In genomic region chr1:145826030-145826429, GRCh38 we compare ENCODE assay signal across 12 cellular contexts. TPM values are rescaled to one million over a fixed set of nuclear protein-coding genes. Genes with fewer than 3 reads are reported as not detected.
A peak's percentile ranks its signal among the peaks of the same experiment; 100 is the strongest.
DNase-seq lines count a peak whose midpoint lies in the region; ATAC-seq, FAIRE-seq and TF ChIP-seq lines count a peak whose summit lies in the region.
"Had no signal": no experiment of that assay in that cellular context is flagged by ENCODE, and none has a peak within 500 bp of the region (broad histone marks: within the 10 kb centered on the region; RNA-seq: fewer than 3 reads in every experiment).

No MANE protein-coding gene starts in this region.

- H3K4me1 ChIP-seq in breast epithelium (peaks cover 0 to 9% of the 10 kb centered on the region in 2 donors), HepG2 (ENCODE audit: insufficient read depth, low read length) (peaks cover 14% of the 10 kb centered on the region)

- no peak for TF ChIP-seq RAD21 in HepG2 (CRISPR knock-in tag; IDR thresholded peaks at IDR 0.05)

- H3K9ac ChIP-seq in HepG2 (ENCODE audit: insufficient read depth, low read depth, low read length): no peak overlapping the region

- H3K4me3 Mint-ChIP-seq in MCF 10A (ENCODE audit: unreplicated experiment): peak overlapping the region; percentile 90
- H3K4me3 Mint-ChIP-seq in T-cell: peak overlapping the region; percentile 65 to 98 (median 98)

- ATAC-seq in T-cell (replicated peaks in 1 of 4) (no peak), GM19455 (IDR thresholded peaks at IDR 0.05; ENCODE audit: unreplicated experiment) (no peak), HepG2 (no peak)

- H3K27me3 Mint-ChIP-seq in MCF 10A (ENCODE audit: insufficient read depth, unreplicated experiment) (no peaks in the 10 kb centered on the region), T-cell (no peaks in the 10 kb centered on the region)

- intact Hi-C loops in MCF 10A (cut with micrococcal nuclease) (loop anchor here (10.0 kb wide), 1 partner anchor 71 kb away; no protein-coding TSS in a partner anchor), breast epithelium (cut with DNase I; ENCODE audit: low total_unique reads) (no loop called here), HepG2 (cut with micrococcal nuclease; ENCODE audit: unreplicated experiment) (loop anchor here (10.0 kb wide), 1 partner anchor 91 kb away; no protein-coding TSS in a partner anchor)

- H3K36me3 ChIP-seq in breast epithelium (peaks cover 7% of the 10 kb centered on the region), HepG2 (replicated peaks in 1 of 2; ENCODE audit: control insufficient read depth in 1 of 2, insufficient read depth in 2 of 2, low read length in 2 of 2) (peaks cover 13 to 46% of the 10 kb centered on the region in 2 experiments)

- H3K27me3 ChIP-seq in breast epithelium (no peaks in the 10 kb centered on the region), HepG2 (ENCODE audit: control insufficient read depth in 1 of 2, insufficient read depth in 2 of 2, low read length in 2 of 2) (no peaks in the 10 kb centered on the region; a peak in 1 of 5 replicates)
- H3K27me3 ChIP-seq: sigmoid colon had no signal

- FAIRE-seq in HepG2 (lab: Jason Lieb, UNC): no peak
- FAIRE-seq: GM19239, H54 had no signal

- no peak overlapping the region for H3K27ac Mint-ChIP-seq in MCF 10A (ENCODE audit: low read depth, unreplicated experiment)
- no peak overlapping the region for H3K27ac Mint-ChIP-seq in T-cell

- no peak overlapping the region for H3K4me3 ChIP-seq in breast epithelium
- H3K4me3 ChIP-seq in fibroblast of mammary gland (ENCODE audit: control insufficient read depth, low read depth, low read length): no peak overlapping the region
- H3K4me3 ChIP-seq in HepG2 (replicated peaks in 1 of 3; ENCODE audit: insufficient read depth in 1 of 3, low read depth in 2 of 3, low read length in 3 of 3): no peak overlapping the region

- no peaks in the 10 kb centered on the region for H4K20me1 ChIP-seq in HepG2 (ENCODE audit: insufficient read depth, low read length)

- TF ChIP-seq EP300 in HepG2 (IDR thresholded peaks at IDR 0.05; ENCODE audit: low read depth in 2 of 2, low read length in 2 of 2): no peak
- TF ChIP-seq EP300 in HepG2 (CRISPR knock-in tag; IDR thresholded peaks at IDR 0.05; ENCODE audit: borderline replicate concordance): no peak

- CTCF ChIA-PET in MCF 10A (lab: Yijun Ruan, JAX): interaction anchor here (0.6 to 14.2 kb wide), 15 partner anchors 12 to 200 kb away, joined by 3 to 242 read pairs (median 4); partner anchors contain the start of genes ANKRD35, ITGA10, NUDT17 and PIAS3
- CTCF ChIA-PET in T-cell (lab: Charles Lee): interaction anchor here in 1 of 2 donors (0.6 to 2.1 kb wide), 3 partner anchors 19 to 225 kb away, joined by 3 to 11 read pairs (median 4); partner anchors contain the start of gene NUDT17
- CTCF ChIA-PET in HepG2 (lab: Yijun Ruan, JAX; ENCODE audit: low intra/inter-chr PET ratio, low total read pairs): no interaction called here

- DNase-seq in MCF 10A (ENCODE audit: unreplicated experiment) (no peak), breast epithelium (ENCODE audit: low spot score in 2 of 2) (no peak), T-cell (no peak), fibroblast of mammary gland (ENCODE audit: low read depth) (no peak), superior temporal gyrus (ENCODE audit: extremely low spot score) (no peak), SW480 (ENCODE audit: low spot score) (no peak), HepG2 (ENCODE audit: low spot score) (no peak)
- DNase-seq: NCI-H1694 treated with DMSO at 0.1 percent for 48 hours, sigmoid colon had no signal

- H3K27ac ChIP-seq in breast epithelium (no peak overlapping the region), HepG2 (ENCODE audit: extremely low read length, insufficient read depth, low read length) (no peak overlapping the region)
- H3K27ac ChIP-seq: sigmoid colon had no signal

- H3K9me3 Mint-ChIP-seq in MCF 10A (ENCODE audit: unreplicated experiment): no peaks in the 10 kb centered on the region
- no peaks in the 10 kb centered on the region for H3K9me3 Mint-ChIP-seq in T-cell

- WGBS in HepG2 (ENCODE audit: low lambda C conversion rate): 97% methylated on average over 2 of the region's 2 CpGs

- H3K4me2 ChIP-seq in HepG2 (ENCODE audit: low read depth, low read length): no peak overlapping the region

- no TSS peak for BruUV-seq in MCF 10A (replicated peaks; lab: Mats Ljungman, UMichigan)
- no TSS peak for BruUV-seq in HepG2 (replicated peaks; lab: Mats Ljungman, UMichigan)

- H3K4me1 Mint-ChIP-seq in MCF 10A (ENCODE audit: insufficient read depth, unreplicated experiment) (peaks cover 6% of the 10 kb centered on the region), T-cell (peaks cover 30 to 35% (median 30%) of the 10 kb centered on the region in 3 donors)

- in situ Hi-C loops in HepG2 (cut with HindIII; ENCODE audit: extremely low pct_ligation_motif_present, low pct_unique_long_range_greater_than_20kb): loop anchor here (10.0 kb wide), 1 partner anchor 61 kb away; no protein-coding TSS in a partner anchor

- H3K9me3 ChIP-seq in breast epithelium: no peaks in the 10 kb centered on the region
- H3K9me3 ChIP-seq in HepG2 (ENCODE audit: low read length): no peaks in the 10 kb centered on the region
- H3K9me3 ChIP-seq: sigmoid colon had no signal

- peaks cover 62% of the 10 kb centered on the region for H3K36me3 Mint-ChIP-seq in MCF 10A (ENCODE audit: insufficient read depth, unreplicated experiment)
- peaks cover 45% of the 10 kb centered on the region for H3K36me3 Mint-ChIP-seq in T-cell

- TF ChIP-seq CTCF in MCF 10A (IDR thresholded peaks at IDR 0.05; ENCODE audit: unreplicated experiment): no peak
- TF ChIP-seq CTCF in breast epithelium (IDR thresholded peaks at IDR 0.05): no peak
- peak; percentile 7 for TF ChIP-seq CTCF in fibroblast of mammary gland (conservative IDR thresholded peaks at IDR 0.05; ENCODE audit: control insufficient read depth, insufficient read depth, low read depth, low read length)
- no peak for TF ChIP-seq CTCF in HepG2 (CRISPR knock-in tag; IDR thresholded peaks at IDR 0.05)

- peaks cover 16% of the 10 kb centered on the region for H3K79me2 ChIP-seq in HepG2 (ENCODE audit: insufficient read depth, low read length)

- no peak for TF ChIP-seq POLR2A in breast epithelium (IDR thresholded peaks at IDR 0.05)
- TF ChIP-seq POLR2A in HepG2 (IDR thresholded peaks at IDR 0.05; ENCODE audit: insufficient read depth in 1 of 2, low read depth in 2 of 2, low read length in 2 of 2): no peak

- no peak overlapping the region for H2AFZ ChIP-seq in HepG2 (ENCODE audit: low read length)

- POLR2A ChIA-PET in MCF 10A (lab: Yijun Ruan, JAX) (interaction anchor here (1.0 to 5.7 kb wide), 10 partner anchors 19 to 138 kb away, joined by 3 to 92 read pairs (median 24); partner anchors contain the start of genes ANKRD34A, LIX1L, NUDT17 and PIAS3), T-cell (lab: Charles Lee) (interaction anchor here (0.6 to 1.3 kb wide), 2 partner anchors 73 to 102 kb away, joined by 3 to 6 read pairs; partner anchors contain the start of gene RBM8A (in 1 of the 2)), HepG2 (lab: Yijun Ruan, JAX) (no interaction called here)

RNA-seq across cellular contexts. Expression of gene POLR3C, which starts 2.0 kb away (rescaled TPM):
- total RNA-seq in MCF 10A (2022) (67.9 and 96.8 TPM in 2 replicates), breast epithelium (10 to 100 TPM; 40.5 to 50.3 (median 40.6) TPM), T-cell (10 to 100 TPM; 24.5 to 42.0 (median 38.2) TPM), HepG2 (2016; rRNA removed; fragmentation: Illumina TruSeq; extraction: Trizol) (24.3 TPM in 2 replicates)
- total RNA-seq in HepG2 (2016; cell fraction: cytosol; rRNA removed; fragmentation: Illumina TruSeq; extraction: Trizol; ENCODE audit: low read depth): 11.5 and 13.9 TPM in 2 replicates
- 22.9 and 26.4 TPM in 2 replicates for total RNA-seq in HepG2 (2016; cell fraction: insoluble cytoplasmic fraction; rRNA removed; fragmentation: Illumina TruSeq; extraction: Trizol)
- 14.2 and 15.1 TPM in 2 replicates for total RNA-seq in HepG2 (2016; cell fraction: membrane; rRNA removed; fragmentation: Illumina TruSeq; extraction: Trizol)
- total RNA-seq in HepG2 (2016; cell fraction: nucleus; rRNA removed; fragmentation: Illumina TruSeq; extraction: Trizol): 16.6 and 16.7 TPM in 2 replicates
- polyA plus RNA-seq in HepG2 (2011; rRNA removed): 15.0 and 15.5 TPM in 2 replicates
- polyA plus RNA-seq in HepG2 (2011; cell fraction: cytosol; rRNA removed): 13.3 and 17.9 TPM in 2 replicates
- polyA plus RNA-seq in HepG2 (2011; cell fraction: nucleus; rRNA removed): 23.1 and 24.9 TPM in 2 replicates
- 14.2 and 14.7 TPM in 2 replicates for polyA plus RNA-seq in HepG2 (2012)
- 6.9 and 9.5 TPM in 2 replicates for polyA plus RNA-seq in HepG2 (2016; cell fraction: cytosol; fragmentation: Illumina TruSeq; extraction: Trizol; ENCODE audit: low read depth)
- polyA plus RNA-seq in HepG2 (2016; cell fraction: insoluble cytoplasmic fraction; fragmentation: Illumina TruSeq; extraction: Trizol; ENCODE audit: low read depth): 28.8 and 29.9 TPM in 2 replicates
- 9.7 and 12.5 TPM in 2 replicates for polyA plus RNA-seq in HepG2 (2016; cell fraction: membrane; fragmentation: Illumina TruSeq; extraction: Trizol; ENCODE audit: low read depth)
- 24.4 and 27.3 TPM in 2 replicates for polyA plus RNA-seq in HepG2 (2016; cell fraction: nucleus; fragmentation: Illumina TruSeq; extraction: Trizol; ENCODE audit: insufficient read depth, low read depth)
- polyA minus RNA-seq in HepG2 (2011; rRNA and poly(A)+ RNA removed; ENCODE audit: low replicate concordance): 22.4 and 66.8 TPM in 2 replicates
- polyA minus RNA-seq in HepG2 (2011; cell fraction: cytosol; rRNA and poly(A)+ RNA removed): 8.3 and 13.6 TPM in 2 replicates
- 24.7 and 35.2 TPM in 2 replicates for polyA minus RNA-seq in HepG2 (2011; cell fraction: nucleus; rRNA and poly(A)+ RNA removed)

RNA-seq across cellular contexts. Expression of gene RNF115, which starts 2.1 kb away (rescaled TPM):
- total RNA-seq in MCF 10A (2022) (16.8 and 19.5 TPM in 2 replicates), breast epithelium (10 to 100 TPM; 24.3 to 28.2 (median 26.1) TPM), T-cell (10 to 100 TPM; 12.0 to 17.5 (median 13.4) TPM), HepG2 (2016; rRNA removed; fragmentation: Illumina TruSeq; extraction: Trizol) (7.8 and 10.1 TPM in 2 replicates)
- 2.2 and 2.4 TPM in 2 replicates for total RNA-seq in HepG2 (2016; cell fraction: cytosol; rRNA removed; fragmentation: Illumina TruSeq; extraction: Trizol; ENCODE audit: low read depth)
- 8.6 and 9.5 TPM in 2 replicates for total RNA-seq in HepG2 (2016; cell fraction: insoluble cytoplasmic fraction; rRNA removed; fragmentation: Illumina TruSeq; extraction: Trizol)
- 6.1 and 6.2 TPM in 2 replicates for total RNA-seq in HepG2 (2016; cell fraction: membrane; rRNA removed; fragmentation: Illumina TruSeq; extraction: Trizol)
- 10.9 and 11.6 TPM in 2 replicates for total RNA-seq in HepG2 (2016; cell fraction: nucleus; rRNA removed; fragmentation: Illumina TruSeq; extraction: Trizol)
- polyA plus RNA-seq in HepG2 (2011; rRNA removed): 4.6 and 6.0 TPM in 2 replicates
- polyA plus RNA-seq in HepG2 (2011; cell fraction: cytosol; rRNA removed): 2.3 and 3.0 TPM in 2 replicates
- polyA plus RNA-seq in HepG2 (2011; cell fraction: nucleus; rRNA removed): 3.0 and 4.1 TPM in 2 replicates
- polyA plus RNA-seq in HepG2 (2012): 4.1 and 5.7 TPM in 2 replicates
- polyA plus RNA-seq in HepG2 (2016; cell fraction: cytosol; fragmentation: Illumina TruSeq; extraction: Trizol; ENCODE audit: low read depth): 2.9 and 3.4 TPM in 2 replicates
- polyA plus RNA-seq in HepG2 (2016; cell fraction: insoluble cytoplasmic fraction; fragmentation: Illumina TruSeq; extraction: Trizol; ENCODE audit: low read depth): 11.8 and 12.2 TPM in 2 replicates
- 7.2 and 8.6 TPM in 2 replicates for polyA plus RNA-seq in HepG2 (2016; cell fraction: membrane; fragmentation: Illumina TruSeq; extraction: Trizol; ENCODE audit: low read depth)
- polyA plus RNA-seq in HepG2 (2016; cell fraction: nucleus; fragmentation: Illumina TruSeq; extraction: Trizol; ENCODE audit: insufficient read depth, low read depth): 15.3 and 16.4 TPM in 2 replicates
- 3.6 and 12.3 TPM in 2 replicates for polyA minus RNA-seq in HepG2 (2011; rRNA and poly(A)+ RNA removed; ENCODE audit: low replicate concordance)
- 2.1 and 2.6 TPM in 2 replicates for polyA minus RNA-seq in HepG2 (2011; cell fraction: cytosol; rRNA and poly(A)+ RNA removed)
- 11.2 and 12.9 TPM in 2 replicates for polyA minus RNA-seq in HepG2 (2011; cell fraction: nucleus; rRNA and poly(A)+ RNA removed)

RNA-seq across cellular contexts. Expression of gene NUDT17, which starts 19.4 kb away (rescaled TPM):
- total RNA-seq in MCF 10A (2022): 3.7 and 4.6 TPM in 2 replicates
- total RNA-seq in breast epithelium: 1 to 10 TPM; 2.5 to 4.0 (median 3.3) TPM
- total RNA-seq in T-cell: 1 to 10 TPM; 2.8 to 7.6 (median 6.3) TPM
- total RNA-seq in HepG2 (2016; rRNA removed; fragmentation: Illumina TruSeq; extraction: Trizol): 2.6 TPM in 2 replicates
- total RNA-seq in HepG2 (2016; cell fraction: cytosol; rRNA removed; fragmentation: Illumina TruSeq; extraction: Trizol; ENCODE audit: low read depth): 0.18 and 0.81 TPM in 2 replicates
- 1.8 and 2.7 TPM in 2 replicates for total RNA-seq in HepG2 (2016; cell fraction: insoluble cytoplasmic fraction; rRNA removed; fragmentation: Illumina TruSeq; extraction: Trizol)
- 1.2 and 1.3 TPM in 2 replicates for total RNA-seq in HepG2 (2016; cell fraction: membrane; rRNA removed; fragmentation: Illumina TruSeq; extraction: Trizol)
- 2.6 and 4.1 TPM in 2 replicates for total RNA-seq in HepG2 (2016; cell fraction: nucleus; rRNA removed; fragmentation: Illumina TruSeq; extraction: Trizol)
- 5.7 and 5.8 TPM in 2 replicates for polyA plus RNA-seq in HepG2 (2011; rRNA removed)
- polyA plus RNA-seq in HepG2 (2011; cell fraction: cytosol; rRNA removed): 3.2 and 4.8 TPM in 2 replicates
- polyA plus RNA-seq in HepG2 (2011; cell fraction: nucleus; rRNA removed): 17.3 and 18.1 TPM in 2 replicates
- 2.8 and 3.1 TPM in 2 replicates for polyA plus RNA-seq in HepG2 (2012)
- polyA plus RNA-seq in HepG2 (2016; cell fraction: cytosol; fragmentation: Illumina TruSeq; extraction: Trizol; ENCODE audit: low read depth): 0.42 and 0.78 TPM in 2 replicates
- polyA plus RNA-seq in HepG2 (2016; cell fraction: insoluble cytoplasmic fraction; fragmentation: Illumina TruSeq; extraction: Trizol; ENCODE audit: low read depth): 2.2 and 2.8 TPM in 2 replicates
- 1.3 and 1.4 TPM in 2 replicates for polyA plus RNA-seq in HepG2 (2016; cell fraction: membrane; fragmentation: Illumina TruSeq; extraction: Trizol; ENCODE audit: low read depth)
- polyA plus RNA-seq in HepG2 (2016; cell fraction: nucleus; fragmentation: Illumina TruSeq; extraction: Trizol; ENCODE audit: insufficient read depth, low read depth): 7.6 and 8.5 TPM in 2 replicates
- polyA minus RNA-seq in HepG2 (2011; rRNA and poly(A)+ RNA removed; ENCODE audit: low replicate concordance): 1.4 and 4.4 TPM in 2 replicates
- 0.79 TPM in 1 of 2 replicates, not detected in the other for polyA minus RNA-seq in HepG2 (2011; cell fraction: cytosol; rRNA and poly(A)+ RNA removed)
- 2.6 and 3.5 TPM in 2 replicates for polyA minus RNA-seq in HepG2 (2011; cell fraction: nucleus; rRNA and poly(A)+ RNA removed)

RNA-seq across cellular contexts. Expression of gene PIAS3, which starts 32.9 kb away (rescaled TPM):
- 34.3 and 36.9 TPM in 2 replicates for total RNA-seq in MCF 10A (2022)
- 10 to 100 TPM; 14.1 to 53.3 (median 31.8) TPM for total RNA-seq in breast epithelium
- total RNA-seq in T-cell: 10 to 100 TPM; 22.1 to 28.3 (median 26.8) TPM
- 3.7 and 4.6 TPM in 2 replicates for total RNA-seq in HepG2 (2016; rRNA removed; fragmentation: Illumina TruSeq; extraction: Trizol)
- 0.91 and 1.5 TPM in 2 replicates for total RNA-seq in HepG2 (2016; cell fraction: cytosol; rRNA removed; fragmentation: Illumina TruSeq; extraction: Trizol; ENCODE audit: low read depth)
- total RNA-seq in HepG2 (2016; cell fraction: insoluble cytoplasmic fraction; rRNA removed; fragmentation: Illumina TruSeq; extraction: Trizol): 4.0 and 4.2 TPM in 2 replicates
- 2.8 and 3.2 TPM in 2 replicates for total RNA-seq in HepG2 (2016; cell fraction: membrane; rRNA removed; fragmentation: Illumina TruSeq; extraction: Trizol)
- 4.7 TPM in 2 replicates for total RNA-seq in HepG2 (2016; cell fraction: nucleus; rRNA removed; fragmentation: Illumina TruSeq; extraction: Trizol)
- 8.0 and 9.7 TPM in 2 replicates for polyA plus RNA-seq in HepG2 (2011; rRNA removed)
- 5.0 and 5.5 TPM in 2 replicates for polyA plus RNA-seq in HepG2 (2011; cell fraction: cytosol; rRNA removed)
- 26.5 and 26.8 TPM in 2 replicates for polyA plus RNA-seq in HepG2 (2011; cell fraction: nucleus; rRNA removed)
- polyA plus RNA-seq in HepG2 (2012): 5.8 and 6.8 TPM in 2 replicates
- 1.2 and 1.3 TPM in 2 replicates for polyA plus RNA-seq in HepG2 (2016; cell fraction: cytosol; fragmentation: Illumina TruSeq; extraction: Trizol; ENCODE audit: low read depth)
- polyA plus RNA-seq in HepG2 (2016; cell fraction: insoluble cytoplasmic fraction; fragmentation: Illumina TruSeq; extraction: Trizol; ENCODE audit: low read depth): 6.6 and 7.8 TPM in 2 replicates
- 4.0 and 4.3 TPM in 2 replicates for polyA plus RNA-seq in HepG2 (2016; cell fraction: membrane; fragmentation: Illumina TruSeq; extraction: Trizol; ENCODE audit: low read depth)
- 15.4 and 16.3 TPM in 2 replicates for polyA plus RNA-seq in HepG2 (2016; cell fraction: nucleus; fragmentation: Illumina TruSeq; extraction: Trizol; ENCODE audit: insufficient read depth, low read depth)
- 8.5 and 12.9 TPM in 2 replicates for polyA minus RNA-seq in HepG2 (2011; rRNA and poly(A)+ RNA removed; ENCODE audit: low replicate concordance)
- 3.7 and 4.6 TPM in 2 replicates for polyA minus RNA-seq in HepG2 (2011; cell fraction: cytosol; rRNA and poly(A)+ RNA removed)
- 9.3 and 10.7 TPM in 2 replicates for polyA minus RNA-seq in HepG2 (2011; cell fraction: nucleus; rRNA and poly(A)+ RNA removed)

RNA-seq across cellular contexts. Expression of gene ANKRD35, which starts 59.6 kb away (rescaled TPM):
- total RNA-seq in MCF 10A (2022) (0.29 TPM in 1 of 2 replicates, not detected in the other), breast epithelium (10 to 100 TPM in 1 of 3 donors, 1 to 10 TPM in 2; 6.4 to 10.2 (median 7.0) TPM), T-cell (under 1 TPM in 1 of 5 donors, not detected in 4; 0.09 TPM), HepG2 (2016; rRNA removed; fragmentation: Illumina TruSeq; extraction: Trizol) (0.02 TPM in 1 of 2 replicates, not detected in the other)
- not detected in 2 replicates for total RNA-seq in HepG2 (2016; cell fraction: cytosol; rRNA removed; fragmentation: Illumina TruSeq; extraction: Trizol; ENCODE audit: low read depth)
- not detected in 2 replicates for total RNA-seq in HepG2 (2016; cell fraction: insoluble cytoplasmic fraction; rRNA removed; fragmentation: Illumina TruSeq; extraction: Trizol)
- not detected in 2 replicates for total RNA-seq in HepG2 (2016; cell fraction: membrane; rRNA removed; fragmentation: Illumina TruSeq; extraction: Trizol)
- total RNA-seq in HepG2 (2016; cell fraction: nucleus; rRNA removed; fragmentation: Illumina TruSeq; extraction: Trizol): not detected in 2 replicates
- polyA plus RNA-seq in HepG2 (2011; rRNA removed): not detected in 2 replicates
- polyA plus RNA-seq in HepG2 (2011; cell fraction: cytosol; rRNA removed): 0.01 TPM in 2 replicates
- polyA plus RNA-seq in HepG2 (2011; cell fraction: nucleus; rRNA removed): not detected in 2 replicates
- polyA plus RNA-seq in HepG2 (2012): not detected in 2 replicates
- polyA plus RNA-seq in HepG2 (2016; cell fraction: cytosol; fragmentation: Illumina TruSeq; extraction: Trizol; ENCODE audit: low read depth): not detected in 2 replicates
- polyA plus RNA-seq in HepG2 (2016; cell fraction: insoluble cytoplasmic fraction; fragmentation: Illumina TruSeq; extraction: Trizol; ENCODE audit: low read depth): not detected in 2 replicates
- polyA plus RNA-seq in HepG2 (2016; cell fraction: membrane; fragmentation: Illumina TruSeq; extraction: Trizol; ENCODE audit: low read depth): not detected in 2 replicates
- polyA plus RNA-seq in HepG2 (2016; cell fraction: nucleus; fragmentation: Illumina TruSeq; extraction: Trizol; ENCODE audit: insufficient read depth, low read depth): not detected in 2 replicates
- 0.10 TPM in 1 of 2 replicates, not detected in the other for polyA minus RNA-seq in HepG2 (2011; rRNA and poly(A)+ RNA removed; ENCODE audit: low replicate concordance)
- not detected in 2 replicates for polyA minus RNA-seq in HepG2 (2011; cell fraction: cytosol; rRNA and poly(A)+ RNA removed)
- polyA minus RNA-seq in HepG2 (2011; cell fraction: nucleus; rRNA and poly(A)+ RNA removed): 0.13 TPM in 1 of 2 replicates, not detected in the other
